Comparison of ENCODE assay signal across 1 cellular context in the genomic region with DNA sequence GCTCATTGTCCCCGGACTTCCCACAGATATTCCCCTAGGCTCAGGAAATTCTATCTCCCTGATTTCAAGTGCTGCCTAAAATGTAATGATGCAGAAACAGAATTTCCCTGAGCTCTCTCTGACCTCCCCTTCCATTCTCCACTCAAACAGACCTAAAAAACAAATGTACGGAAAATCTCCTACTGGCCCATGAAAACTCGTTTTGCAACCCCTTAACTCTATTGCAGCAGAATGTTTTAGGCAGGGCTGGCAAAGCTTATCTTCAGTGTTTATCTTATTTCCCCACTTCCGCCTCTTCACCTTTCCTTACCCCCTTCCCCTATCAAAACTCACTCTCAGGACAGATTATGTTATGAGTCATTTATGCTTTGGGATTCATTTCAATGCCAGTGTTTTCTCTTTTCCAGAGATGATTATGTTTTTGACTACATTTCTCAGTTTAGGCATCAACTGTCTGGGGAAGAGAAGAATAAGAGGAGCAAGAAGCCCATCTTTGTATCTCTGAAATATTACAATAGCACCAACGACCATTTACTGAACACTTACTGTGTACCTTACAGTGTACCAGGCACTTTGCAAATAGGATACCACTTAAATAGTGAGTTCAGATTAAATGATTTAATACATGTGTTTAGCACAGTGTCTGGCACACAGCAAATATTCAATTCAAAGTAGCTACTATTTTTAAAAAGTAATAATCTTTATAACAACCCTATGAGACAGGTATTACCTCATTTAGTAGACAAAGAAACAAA.
TF ChIP-seq lines count a peak whose summit lies in the region.

No MANE protein-coding gene starts in this region.

TF ChIP-seq in endothelial cell of umbilical vein, 7 proteins besides CTCF, POLR2A, EP300 and RAD21 (continued from another document):
- TF ChIP-seq EZH2 (IDR thresholded peaks at IDR 0.05; ENCODE audit: borderline replicate concordance, low read depth, low read length, severe bottlenecking), result no peak
- TF ChIP-seq MYC (IDR thresholded peaks at IDR 0.05; ENCODE audit: low read depth, low read length), result no peak
- TF ChIP-seq GATA2 (IDR thresholded peaks at IDR 0.05; ENCODE audit: insufficient read depth, insufficient read length, low read depth, low read length), result peak; percentile 91
- TF ChIP-seq FOS (IDR thresholded peaks at IDR 0.05; ENCODE audit: borderline replicate concordance, insufficient read depth, low read length), result peak; percentile 63
- TF ChIP-seq POLR2AphosphoS5 (IDR thresholded peaks at IDR 0.05; ENCODE audit: insufficient read depth, low read depth, low read length), result no peak
TF ChIP-seq in endothelial cell of umbilical vein: peak in this region for 2.
